Comparison of ENCODE assay signal across 12 cellular contexts in the genomic region with DNA sequence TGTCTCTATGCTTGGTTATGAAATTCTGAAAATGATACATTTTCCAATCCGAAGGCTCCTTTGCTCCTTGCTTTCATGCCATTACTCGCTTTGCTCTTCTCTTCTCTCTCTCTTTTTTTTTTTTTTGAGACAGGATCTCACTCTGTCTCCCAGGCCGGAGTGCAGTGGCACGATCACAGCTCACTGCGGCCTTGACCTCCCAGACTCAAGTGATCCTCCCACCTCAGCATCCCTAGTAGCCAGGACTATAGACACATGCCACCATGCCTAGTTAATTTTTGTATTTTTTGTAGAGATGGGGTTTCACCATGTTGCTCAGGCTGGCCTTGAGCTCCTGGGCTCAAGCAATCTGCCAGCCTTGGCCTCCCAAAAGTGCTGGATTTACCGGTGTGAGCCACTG. TPM values are rescaled to one million over a fixed set of nuclear protein-coding genes. Genes with fewer than 3 reads are reported as not detected.
A peak's percentile ranks its signal among the peaks of the same experiment; 100 is the strongest.
DNase-seq lines count a peak whose midpoint lies in the region; ATAC-seq, FAIRE-seq and TF ChIP-seq lines count a peak whose summit lies in the region.
"Not testable (repeated sequence)": the region's sequence is repeated elsewhere in the genome, so short reads cannot be mapped to it uniquely, and the experiment has no call there.
"Had no signal": no experiment of that assay in that cellular context is flagged by ENCODE, and none has a peak within 500 bp of the region (broad histone marks: within the 10 kb centered on the region; RNA-seq: fewer than 3 reads in every experiment).

No MANE protein-coding gene starts in this region.

- not testable (repeated sequence) for TF ChIP-seq POLR2A in adrenal gland (IDR thresholded peaks at IDR 0.05); HepG2 (IDR thresholded peaks at IDR 0.05; ENCODE audit: insufficient read depth in 1 of 2, low read depth in 2 of 2, low read length in 2 of 2)

- not testable (repeated sequence) for H3K4me3 ChIP-seq in BLaER1; OCI-LY7 (ENCODE audit: low read depth, low read length, poor library complexity, severe bottlenecking); adrenal gland; HepG2 (replicated peaks in 1 of 3; ENCODE audit: insufficient read depth in 1 of 3, low read depth in 2 of 3, low read length in 3 of 3)

- not testable (repeated sequence) for H3K9me3 ChIP-seq in BLaER1; OCI-LY7 (ENCODE audit: low read length); adrenal gland (replicated peaks in 1 of 3); HepG2 (ENCODE audit: low read length)

- not testable (repeated sequence) for BruUV-seq in OCI-LY7 (replicated peaks; lab: Mats Ljungman, UMichigan); HepG2 (replicated peaks; lab: Mats Ljungman, UMichigan)

- in situ Hi-C loops in HepG2 (cut with HindIII; ENCODE audit: extremely low pct_ligation_motif_present, low pct_unique_long_range_greater_than_20kb), result not testable (repeated sequence)

- not testable (repeated sequence) for H3K9me3 Mint-ChIP-seq in IgD-negative memory B cell; neural crest cell; stimulated activated naive B cell treated with anti-CD40 and anti-IgM and Interleukin-4, amounts not matched to agents 10 μg/mL and 1 μg/mL and 100 μg/mL, for 72 hours

- TF ChIP-seq CTCF in OCI-LY7 (conservative IDR thresholded peaks at IDR 0.05; ENCODE audit: low read length); adrenal gland (IDR thresholded peaks at IDR 0.05); HepG2 (CRISPR knock-in tag; IDR thresholded peaks at IDR 0.05); neural crest cell (conservative IDR thresholded peaks at IDR 0.05): not testable (repeated sequence)

- peaks cover 8 to 21% (median 19%) of the 10 kb centered on the region in 3 donors for H3K4me1 Mint-ChIP-seq in IgD-negative memory B cell
- H3K4me1 Mint-ChIP-seq in neural crest cell; stimulated activated naive B cell treated with anti-CD40 and anti-IgM and Interleukin-4, amounts not matched to agents 10 μg/mL and 1 μg/mL and 100 μg/mL, for 72 hours: not testable (repeated sequence)

- H3K9me2 ChIP-seq in OCI-LY7 (ENCODE audit: insufficient read depth, low read length), result not testable (repeated sequence)

- POLR2A ChIA-PET in OCI-LY7 (lab: Charles Lee), result interaction anchor here (0.7 to 1.1 kb wide), 3 partner anchors 12 to 254 kb away, joined by 3 to 4 read pairs (median 3); no protein-coding TSS in a partner anchor
- POLR2A ChIA-PET in HepG2 (lab: Yijun Ruan, JAX), result not testable (repeated sequence)

- peak overlapping the region; percentile 29 for H2AFZ ChIP-seq in OCI-LY7 (ENCODE audit: low read length)
- not testable (repeated sequence) for H2AFZ ChIP-seq in HepG2 (ENCODE audit: low read length)

- 56 to 61% (median 58%) methylated on average over 6 of the region's 6 CpGs for WGBS in adrenal gland, 4 donors
- 53% methylated on average over 6 of the region's 6 CpGs for WGBS in HepG2 (ENCODE audit: low lambda C conversion rate)

- H3K27me3 Mint-ChIP-seq in IgD-negative memory B cell; neural crest cell (ENCODE audit: low read depth): not testable (repeated sequence)
- H3K27me3 Mint-ChIP-seq in stimulated activated naive B cell treated with anti-CD40 and anti-IgM and Interleukin-4, amounts not matched to agents 10 μg/mL and 1 μg/mL and 100 μg/mL, for 72 hours, result peaks cover 12% of the 10 kb centered on the region in 2 donors

- CTCF ChIA-PET in OCI-LY7 (lab: Charles Lee; ENCODE audit: unreplicated experiment); HepG2 (lab: Yijun Ruan, JAX; ENCODE audit: low intra/inter-chr PET ratio, low total read pairs): not testable (repeated sequence)

- peak overlapping the region in 1 of 4 donors; percentile 79 for H3K4me3 Mint-ChIP-seq in IgD-negative memory B cell
- H3K4me3 Mint-ChIP-seq in neural crest cell; stimulated activated naive B cell treated with anti-CD40 and anti-IgM and Interleukin-4, amounts not matched to agents 10 μg/mL and 1 μg/mL and 100 μg/mL, for 72 hours: not testable (repeated sequence)

- H3K4me2 ChIP-seq in BLaER1 (peak overlapping the region; percentile 39), OCI-LY7 (ENCODE audit: low read length) (0 out of 2 replicates have a peak overlapping the region, but pooled peaks have one; percentile 4)
- H3K4me2 ChIP-seq in HepG2 (ENCODE audit: low read depth, low read length), result not testable (repeated sequence)

- H3K27ac ChIP-seq in BLaER1; OCI-LY7 (ENCODE audit: low read depth, low read length, poor library complexity, severe bottlenecking); HepG2 (ENCODE audit: extremely low read length, insufficient read depth, low read length): not testable (repeated sequence)
- peak overlapping the region in 1 of 5 donors; percentile 16 for H3K27ac ChIP-seq in adrenal gland

- H3K27ac Mint-ChIP-seq in IgD-negative memory B cell (peak overlapping the region in 2 of 3 donors; percentile 3 to 48), neural crest cell (ENCODE audit: unreplicated experiment) (peak overlapping the region; percentile 24)
- peak overlapping the region; percentile 20 for H3K27ac Mint-ChIP-seq in stimulated activated naive B cell treated with anti-CD40 and anti-IgM and Interleukin-4, amounts not matched to agents 10 μg/mL and 1 μg/mL and 100 μg/mL, for 72 hours

- H4K20me1 ChIP-seq in BLaER1; OCI-LY7 (ENCODE audit: insufficient read depth, low read length); HepG2 (ENCODE audit: insufficient read depth, low read length): not testable (repeated sequence)

- not testable (repeated sequence) for TF ChIP-seq EP300 in HepG2 (IDR thresholded peaks at IDR 0.05; ENCODE audit: low read depth in 2 of 2, low read length in 2 of 2); HepG2 (CRISPR knock-in tag; IDR thresholded peaks at IDR 0.05; ENCODE audit: borderline replicate concordance)

- not testable (repeated sequence) for H3K9ac ChIP-seq in BLaER1; HepG2 (ENCODE audit: insufficient read depth, low read depth, low read length)

- H3K27me3 ChIP-seq in BLaER1; adrenal gland; HepG2 (ENCODE audit: control insufficient read depth in 1 of 2, insufficient read depth in 2 of 2, low read length in 2 of 2): not testable (repeated sequence)

- not testable (repeated sequence) for H3K4me1 ChIP-seq in BLaER1; OCI-LY7 (ENCODE audit: insufficient read depth, low read length, poor library complexity, severe bottlenecking); HepG2 (ENCODE audit: insufficient read depth, low read length)
- peaks cover 0 to 12% of the 10 kb centered on the region in 2 donors for H3K4me1 ChIP-seq in adrenal gland (replicated peaks in 1 of 2)

- not testable (repeated sequence) for H3K36me3 ChIP-seq in BLaER1; OCI-LY7 (ENCODE audit: insufficient read depth, low read length); adrenal gland (replicated peaks in 1 of 2); HepG2 (replicated peaks in 1 of 2; ENCODE audit: control insufficient read depth in 1 of 2, insufficient read depth in 2 of 2, low read length in 2 of 2)

- not testable (repeated sequence) for TF ChIP-seq RAD21 in HepG2 (CRISPR knock-in tag; IDR thresholded peaks at IDR 0.05)

- not testable (repeated sequence) for H3K79me2 ChIP-seq in OCI-LY7 (ENCODE audit: insufficient read depth, low read depth, low read length); HepG2 (ENCODE audit: insufficient read depth, low read length)

- not testable (repeated sequence) for DNase-seq in OCI-LY7 (ENCODE audit: low spot score); HepG2 (ENCODE audit: low spot score); neural crest cell (ENCODE audit: low read depth, low spot score); stimulated activated naive B cell treated with anti-CD40 and anti-IgM and Interleukin-4, amounts not matched to agents 10 μg/mL and 1 μg/mL and 100 μg/mL, for 72 hours
- DNase-seq in adrenal gland, result peak in 4 of 7 donors; percentile 8 to 55 (median 24)

- H3K36me3 Mint-ChIP-seq in IgD-negative memory B cell; neural crest cell (ENCODE audit: low read depth); stimulated activated naive B cell treated with anti-CD40 and anti-IgM and Interleukin-4, amounts not matched to agents 10 μg/mL and 1 μg/mL and 100 μg/mL, for 72 hours: not testable (repeated sequence)

- ATAC-seq in HepG2, result 0 out of 3 replicates have a peak, but pooled peaks have one; percentile 42
- ATAC-seq in stimulated activated naive B cell treated with anti-CD40 and anti-IgM and Interleukin-4, amounts not matched to agents 10 μg/mL and 1 μg/mL and 100 μg/mL, for 72 hours (replicated peaks), result not testable (repeated sequence)

- not testable (repeated sequence) for FAIRE-seq in HepG2 (lab: Jason Lieb, UNC)

- intact Hi-C loops in OCI-LY7 (cut with micrococcal nuclease; ENCODE audit: unreplicated experiment); adrenal gland (cut with DNase I): not testable (repeated sequence)
- intact Hi-C loops in HepG2 (cut with micrococcal nuclease; ENCODE audit: unreplicated experiment), result loop anchor here (2.0 kb wide), 1 partner anchor 47 kb away; no protein-coding TSS in a partner anchor

RNA-seq across cellular contexts. Expression of a gene that starts 21.9 kb away (rescaled TPM):
- not detected for polyA plus RNA-seq in IgD-negative memory B cell
- total RNA-seq in OCI-LY7 (2014; rRNA removed; shearing (Covaris generic)), result not detected in 2 replicates
- total RNA-seq in OCI-LY7 (2022), result not detected in 2 replicates
- 1 to 10 TPM in 6 of 8 donors, under 1 TPM in 2; 0.71 to 4.0 (median 1.9) TPM for total RNA-seq in adrenal gland
- 1 to 10 TPM in 2 of 3 donors, under 1 TPM in 1; 0.88 to 3.8 (median 1.3) TPM for polyA plus RNA-seq in adrenal gland
- 0.91 and 1.3 TPM in 2 replicates for total RNA-seq in HepG2 (2016; rRNA removed; fragmentation: Illumina TruSeq; extraction: Trizol)
- 0.61 TPM in 1 of 2 replicates, not detected in the other for total RNA-seq in HepG2 (2016; cell fraction: cytosol; rRNA removed; fragmentation: Illumina TruSeq; extraction: Trizol; ENCODE audit: low read depth)
- total RNA-seq in HepG2 (2016; cell fraction: insoluble cytoplasmic fraction; rRNA removed; fragmentation: Illumina TruSeq; extraction: Trizol), result 1.3 and 1.6 TPM in 2 replicates
- total RNA-seq in HepG2 (2016; cell fraction: membrane; rRNA removed; fragmentation: Illumina TruSeq; extraction: Trizol), result 0.25 and 0.34 TPM in 2 replicates
- 1.3 and 1.9 TPM in 2 replicates for total RNA-seq in HepG2 (2016; cell fraction: nucleus; rRNA removed; fragmentation: Illumina TruSeq; extraction: Trizol)
- polyA plus RNA-seq in HepG2 (2011; rRNA removed), result 2.4 and 2.7 TPM in 2 replicates
- polyA plus RNA-seq in HepG2 (2011; cell fraction: cytosol; rRNA removed), result 1.1 and 2.1 TPM in 2 replicates
- polyA plus RNA-seq in HepG2 (2011; cell fraction: nucleus; rRNA removed), result 0.14 and 0.80 TPM in 2 replicates
- polyA plus RNA-seq in HepG2 (2012), result 2.1 and 3.8 TPM in 2 replicates
- polyA plus RNA-seq in HepG2 (2016; cell fraction: cytosol; fragmentation: Illumina TruSeq; extraction: Trizol; ENCODE audit: low read depth), result 0.18 and 0.35 TPM in 2 replicates
- 1.1 TPM in 2 replicates for polyA plus RNA-seq in HepG2 (2016; cell fraction: insoluble cytoplasmic fraction; fragmentation: Illumina TruSeq; extraction: Trizol; ENCODE audit: low read depth)
- 0.19 TPM in 1 of 2 replicates, not detected in the other for polyA plus RNA-seq in HepG2 (2016; cell fraction: membrane; fragmentation: Illumina TruSeq; extraction: Trizol; ENCODE audit: low read depth)
- 2.6 and 2.9 TPM in 2 replicates for polyA plus RNA-seq in HepG2 (2016; cell fraction: nucleus; fragmentation: Illumina TruSeq; extraction: Trizol; ENCODE audit: insufficient read depth, low read depth)
- polyA minus RNA-seq in HepG2 (2011; rRNA and poly(A)+ RNA removed; ENCODE audit: low replicate concordance), result 0.86 TPM in 1 of 2 replicates, not detected in the other
- polyA minus RNA-seq in HepG2 (2011; cell fraction: cytosol; rRNA and poly(A)+ RNA removed), result 0.49 and 1.1 TPM in 2 replicates
- polyA minus RNA-seq in HepG2 (2011; cell fraction: nucleus; rRNA and poly(A)+ RNA removed), result 0.52 and 1.6 TPM in 2 replicates
- not detected in 2 replicates for total RNA-seq in neural crest cell
- total RNA-seq: CD4-positive, alpha-beta T cell; G401; H9 had no signal
- polyA plus RNA-seq: CD14-positive monocyte; CD8-positive, alpha-beta memory T cell had no signal
